Comparison of ENCODE assay signal across 11 cellular contexts in genomic region chr10:102462512-102463054, GRCh38. TPM values are rescaled to one million over a fixed set of nuclear protein-coding genes. Genes with fewer than 3 reads are reported as not detected.
A peak's percentile ranks its signal among the peaks of the same experiment; 100 is the strongest.
DNase-seq lines count a peak whose midpoint lies in the region; ATAC-seq and TF ChIP-seq lines count a peak whose summit lies in the region.
"Had no signal": no experiment of that assay in that cellular context is flagged by ENCODE, and none has a peak within 500 bp of the region (broad histone marks: within the 10 kb centered on the region; RNA-seq: fewer than 3 reads in every experiment).

No MANE protein-coding gene starts in this region.

- no peak for TF ChIP-seq CTCF in dorsolateral prefrontal cortex (IDR thresholded peaks at IDR 0.05 in 54 of 56, conservative IDR thresholded peaks at IDR 0.05 in 2 of 56; ENCODE audit: low read depth in 1 of 56, partially characterized antibody in 56 of 56)
- TF ChIP-seq CTCF in stomach (IDR thresholded peaks at IDR 0.05), result no peak

- intact Hi-C loops in dorsolateral prefrontal cortex (cut with DNase I) (loop anchor here (5.0 kb wide), 3 partner anchors 40 to 310 kb away; partner anchors contain the start of genes FBXL15 (in 2 of the 2), ACTR1A (in 1 of the 2), NOLC1 (in 1 of the 2) and SUFU (in 1 of the 2)), stomach (cut with DNase I; ENCODE audit: low total_unique reads) (no loop called here)

- H3K4me1 ChIP-seq in neuronal stem cell (ENCODE audit: control insufficient read depth in 2 of 2, insufficient read depth in 1 of 2, low read depth in 1 of 2, low read length in 2 of 2) (peaks cover 13 to 23% of the 10 kb centered on the region in 2 donors), stomach (peaks cover 10 to 37% (median 25%) of the 10 kb centered on the region in 4 donors)

- H3K4me3 ChIP-seq in dorsolateral prefrontal cortex, result peak overlapping the region in 55 of 59 donors; percentile 7 to 83 (median 71)
- peak overlapping the region in 1 of 2 donors; percentile 57 for H3K4me3 ChIP-seq in neuronal stem cell (ENCODE audit: low read length in 2 of 2)
- H3K4me3 ChIP-seq in stomach, result peak overlapping the region in 2 of 4 donors; percentile 13 to 29

- H3K9ac ChIP-seq in neuronal stem cell (ENCODE audit: low read depth, low read length, poor library complexity), result no peak overlapping the region

- H3K9me3 ChIP-seq in neuronal stem cell (replicated peaks in 1 of 2; ENCODE audit: control insufficient read depth in 2 of 2, insufficient read depth in 1 of 2, low read depth in 1 of 2, low read length in 2 of 2), result no peaks in the 10 kb centered on the region
- no peaks in the 10 kb centered on the region for H3K9me3 ChIP-seq in stomach

- H2BK15ac ChIP-seq in neuronal stem cell (ENCODE audit: low read length), result no peak overlapping the region

- no peak overlapping the region for H3K14ac ChIP-seq in neuronal stem cell (ENCODE audit: low read length)

- no peak overlapping the region for H2BK120ac ChIP-seq in neuronal stem cell (ENCODE audit: low read depth, low read length)

- H3K27ac ChIP-seq in dorsolateral prefrontal cortex (peak overlapping the region in 27 of 59 donors; percentile 2 to 86 (median 46)), neuronal stem cell (replicated peaks; ENCODE audit: low read length) (no peak overlapping the region), stomach (no peak overlapping the region)

- no CpG with 5 or more reads among the region's 6 CpGs for WGBS in neuronal stem cell (ENCODE audit: extremely low coverage in 2 of 2, insufficient read length in 2 of 2, insufficient replicate concordance in 1 of 2), 2 donors
- 65 to 75% (median 67%) methylated on average over 6 of the region's 6 CpGs for WGBS in stomach, 5 donors

- DNase-seq in NCI-H510A treated with DMSO at 0.1 percent for 48 hours (lab: John Stamatoyannopoulos, UW), result peak; percentile 50
- DNase-seq in NCI-H510A (lab: John Stamatoyannopoulos, UW), result no peak
- DNase-seq in NAMALWA (ENCODE audit: low spot score), result peak; percentile 50
- no peak for DNase-seq in dorsolateral prefrontal cortex
- no peak for DNase-seq in neuronal stem cell (ENCODE audit: low spot score)
- no peak for DNase-seq in stomach
- DNase-seq in left lobe of liver (ENCODE audit: low spot score), result no peak
- no peak for DNase-seq in NCI-H345 treated with DMSO at 0.1 percent for 48 hours (lab: John Stamatoyannopoulos, UW; ENCODE audit: unreplicated experiment)
- DNase-seq: NCI-H748 treated with DMSO at 0.1 percent for 48 hours, occipital lobe had no signal

- H2BK12ac ChIP-seq in neuronal stem cell (ENCODE audit: low read length), result no peak overlapping the region

- H3K18ac ChIP-seq in neuronal stem cell (ENCODE audit: low read length), result no peak overlapping the region

- no peak for ATAC-seq in left lobe of liver

- H2AK5ac ChIP-seq in neuronal stem cell (ENCODE audit: low read depth, low read length), result no peak overlapping the region

- no peak overlapping the region for H3K4ac ChIP-seq in neuronal stem cell (ENCODE audit: low read length)

- H3K27me3 ChIP-seq in dorsolateral prefrontal cortex (no peaks in the 10 kb centered on the region), neuronal stem cell (ENCODE audit: control insufficient read depth in 3 of 3, insufficient read depth in 3 of 3, low read depth in 1 of 3, low read length in 3 of 3) (peaks cover 0 to 20% (median 0%) of the 10 kb centered on the region in 3 experiments), stomach (no peaks in the 10 kb centered on the region)

- peaks cover 1% of the 10 kb centered on the region for H3K79me1 ChIP-seq in neuronal stem cell (ENCODE audit: low read depth, low read length)

- H3K23ac ChIP-seq in neuronal stem cell (ENCODE audit: low read depth, low read length, poor library complexity), result no peak overlapping the region

- TF ChIP-seq EP300 in stomach (IDR thresholded peaks at IDR 0.05), result no peak

- no peak for TF ChIP-seq POLR2A in stomach (IDR thresholded peaks at IDR 0.05)

- H4K91ac ChIP-seq in neuronal stem cell (ENCODE audit: low read depth, low read length, poor library complexity), result no peak overlapping the region

- H2AFZ ChIP-seq in neuronal stem cell (ENCODE audit: low read length), result peak overlapping the region; percentile 31

- H3K4me2 ChIP-seq in neuronal stem cell (ENCODE audit: insufficient read depth, low read length, poor library complexity, severe bottlenecking), result no peak overlapping the region

- H3K36me3 ChIP-seq in neuronal stem cell (replicated peaks in 1 of 2; ENCODE audit: control insufficient read depth in 2 of 2, insufficient read depth in 2 of 2, low read length in 2 of 2) (no peaks in the 10 kb centered on the region), stomach (no peaks in the 10 kb centered on the region)

- H4K8ac ChIP-seq in neuronal stem cell (ENCODE audit: low read depth, low read length), result no peak overlapping the region

- H2BK5ac ChIP-seq in neuronal stem cell (ENCODE audit: low read length), result no peak overlapping the region

RNA-seq across cellular contexts. Expression of gene C10orf95, which starts 11.2 kb away (rescaled TPM):
- total RNA-seq in dorsolateral prefrontal cortex, result 1 to 10 TPM in 4 of 120 experiments, under 1 TPM in 54, not detected in 62; 0.26 to 1.3 (median 0.45) TPM
- 0.10 TPM for polyA plus RNA-seq in neuronal stem cell (2013, experiment 1 of 2)
- polyA plus RNA-seq in neuronal stem cell (2013, experiment 2 of 2), result 0.18 TPM
- 1 to 10 TPM in 1 of 5 donors, not detected in 4; 8.0 TPM for total RNA-seq in stomach
- polyA plus RNA-seq in stomach, result under 1 TPM; 0.46 to 0.62 (median 0.53) TPM
- not detected for total RNA-seq in left lobe of liver
- total RNA-seq: A673, occipital lobe had no signal

RNA-seq across cellular contexts. Expression of gene CUEDC2, which starts 30.2 kb away (rescaled TPM):
- total RNA-seq in dorsolateral prefrontal cortex (100 to 1,000 TPM in 6 of 120 experiments, 10 to 100 TPM in 114; 53.3 to 107 (median 81.5) TPM), stomach (100 to 1,000 TPM in 1 of 5 donors, 10 to 100 TPM in 4; 15.9 to 145 (median 31.8) TPM), left lobe of liver (23.4 TPM)
- polyA plus RNA-seq in neuronal stem cell (2013, experiment 1 of 2), result 114 TPM
- 113 TPM for polyA plus RNA-seq in neuronal stem cell (2013, experiment 2 of 2)
- polyA plus RNA-seq in stomach, result 10 to 100 TPM; 48.6 to 59.2 (median 49.2) TPM

RNA-seq across cellular contexts. Expression of gene ACTR1A, which starts 39.9 kb away (rescaled TPM):
- total RNA-seq in dorsolateral prefrontal cortex, result 100 to 1,000 TPM; 106 to 185 (median 154) TPM
- polyA plus RNA-seq in neuronal stem cell (2013, experiment 1 of 2), result 68.5 TPM
- 66.5 TPM for polyA plus RNA-seq in neuronal stem cell (2013, experiment 2 of 2)
- 100 to 1,000 TPM in 1 of 5 donors, 10 to 100 TPM in 4; 46.9 to 277 (median 64.3) TPM for total RNA-seq in stomach
- polyA plus RNA-seq in stomach, result 10 to 100 TPM; 41.5 to 60.7 (median 43.9) TPM
- 25.5 TPM for total RNA-seq in left lobe of liver

RNA-seq across cellular contexts. Expression of gene SUFU, which starts 41.2 kb away (rescaled TPM):
- total RNA-seq in dorsolateral prefrontal cortex (10 to 100 TPM in 119 of 120 experiments, 1 to 10 TPM in 1; 9.6 to 23.5 (median 14.8) TPM), stomach (10 to 100 TPM in 2 of 5 donors, 1 to 10 TPM in 2, under 1 TPM in 1; 0.29 to 26.3 (median 5.4) TPM), left lobe of liver (6.8 TPM)
- 15.6 TPM for polyA plus RNA-seq in neuronal stem cell (2013, experiment 1 of 2)
- 15.2 TPM for polyA plus RNA-seq in neuronal stem cell (2013, experiment 2 of 2)
- polyA plus RNA-seq in stomach, result 1 to 10 TPM; 2.9 to 4.1 (median 3.2) TPM

RNA-seq across cellular contexts. Expression of gene FBXL15, which starts 41.9 kb away (rescaled TPM):
- 10 to 100 TPM; 13.9 to 50.1 (median 32.5) TPM for total RNA-seq in dorsolateral prefrontal cortex
- polyA plus RNA-seq in neuronal stem cell (2013, experiment 1 of 2), result 4.7 TPM
- polyA plus RNA-seq in neuronal stem cell (2013, experiment 2 of 2), result 4.8 TPM
- total RNA-seq in stomach, result 100 to 1,000 TPM in 1 of 5 donors, 10 to 100 TPM in 2, 1 to 10 TPM in 2; 3.5 to 315 (median 15.6) TPM
- polyA plus RNA-seq in stomach, result 10 to 100 TPM; 19.2 to 21.4 (median 20.4) TPM
- total RNA-seq in left lobe of liver, result 12.7 TPM

Comparison
In these comparisons a context has a peak if more than half of its experiments do, and no peak if none do; other contexts are left out.
1. DNase-seq: peak in NCI-H510A treated with DMSO at 0.1 percent for 48 hours (single experiment) and NAMALWA (single experiment); none in NCI-H510A (single experiment), dorsolateral prefrontal cortex (0 of 10), neuronal stem cell (single experiment), stomach (single experiment), left lobe of liver (single experiment) and NCI-H345 treated with DMSO at 0.1 percent for 48 hours (single experiment).